In the genomic region with DNA sequence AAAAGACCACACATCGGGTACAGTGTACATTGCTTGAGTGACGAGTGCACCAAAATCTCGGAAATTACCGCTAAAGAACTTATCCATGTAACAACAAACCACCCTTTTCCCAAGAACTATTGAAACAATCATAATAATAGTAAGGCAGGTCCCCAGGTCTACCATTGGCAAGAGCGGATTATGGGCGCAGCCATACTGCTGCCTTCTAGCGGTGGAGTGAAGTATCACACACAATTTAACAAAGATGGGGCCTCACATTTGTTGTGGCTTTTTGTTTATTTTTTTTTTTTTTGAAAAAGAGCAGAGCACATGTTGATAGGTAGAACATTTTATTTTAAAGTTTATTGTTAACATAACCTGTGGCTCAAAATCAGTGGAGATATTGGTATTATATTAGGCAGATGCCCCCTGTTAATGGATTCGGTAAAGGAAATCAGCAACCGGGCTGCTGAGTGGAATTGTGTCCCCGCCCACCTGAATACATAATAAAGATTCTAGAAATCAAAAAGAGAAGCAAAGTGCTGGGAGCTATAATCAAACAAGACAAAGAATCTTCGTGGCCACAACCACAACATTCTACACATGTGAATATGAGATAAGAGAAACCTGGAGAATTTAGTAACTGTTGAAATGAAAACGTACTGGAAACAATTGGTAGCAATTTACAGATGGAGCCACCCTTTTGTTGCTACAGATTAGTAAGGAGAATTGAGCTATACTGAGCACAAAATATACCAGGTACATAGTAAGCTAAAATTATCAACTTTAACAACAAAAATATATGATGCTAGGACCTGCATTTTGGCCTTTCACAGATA, we compare ENCODE assay signal across 8 cellular contexts.
DNase-seq lines count a peak whose midpoint lies in the region; ATAC-seq and TF ChIP-seq lines count a peak whose summit lies in the region.

No MANE protein-coding gene starts in this region.

- TF ChIP-seq CTCF in chondrocyte (IDR thresholded peaks at IDR 0.05) (peak; percentile 81), psoas muscle (IDR thresholded peaks at IDR 0.05) (peak; percentile 37), ovary (IDR thresholded peaks at IDR 0.05) (no peak)

- H3K4me3 ChIP-seq in psoas muscle (no peak overlapping the region), ovary (no peak overlapping the region)

- H3K27ac ChIP-seq in psoas muscle (no peak overlapping the region), ovary (no peak overlapping the region)

- CTCF ChIA-PET in activated CD4-positive, alpha-beta T cell treated with anti-CD3 and anti-CD28 coated beads for 36 hours (lab: Charles Lee) = interaction anchor here (0.6 to 3.2 kb wide), 4 partner anchors 11 to 611 kb away, joined by 3 to 11 read pairs (median 8); no protein-coding TSS in a partner anchor

- peak; percentile 53 for ATAC-seq in activated CD4-positive, alpha-beta T cell treated with anti-CD3 and anti-CD28 coated beads for 36 hours
- ATAC-seq in psoas muscle = no peak

- H3K36me3 ChIP-seq in psoas muscle (ENCODE audit: insufficient read depth in 1 of 2, low read depth in 1 of 2) = no peaks in the 10 kb centered on the region
- H3K36me3 ChIP-seq in ovary = no peaks in the 10 kb centered on the region

- H3K9me3 Mint-ChIP-seq in activated CD4-positive, alpha-beta T cell treated with anti-CD3 and anti-CD28 coated beads for 36 hours (ENCODE audit: low read depth) = peaks cover 3% of the 10 kb centered on the region
- peaks cover 6% of the 10 kb centered on the region for H3K9me3 Mint-ChIP-seq in chondrocyte (ENCODE audit: low read depth)

- H3K27ac Mint-ChIP-seq in activated CD4-positive, alpha-beta T cell treated with anti-CD3 and anti-CD28 coated beads for 36 hours = peak overlapping the region; percentile 40
- H3K27ac Mint-ChIP-seq in chondrocyte (ENCODE audit: unreplicated experiment) = no peak overlapping the region

- H3K9me3 ChIP-seq in psoas muscle (no peaks in the 10 kb centered on the region), ovary (no peaks in the 10 kb centered on the region)

- H3K4me1 ChIP-seq in psoas muscle (no peaks in the 10 kb centered on the region), ovary (ENCODE audit: insufficient read depth) (no peaks in the 10 kb centered on the region)

- H3K27me3 ChIP-seq in psoas muscle (ENCODE audit: insufficient read depth in 3 of 3, low read length in 2 of 3) = peaks cover 0 to 6% (median 0%) of the 10 kb centered on the region in 3 donors
- H3K27me3 ChIP-seq in ovary = no peaks in the 10 kb centered on the region

- DNase-seq in activated CD4-positive, alpha-beta T cell treated with anti-CD3 and anti-CD28 coated beads for 36 hours = peak; percentile 36
- DNase-seq in activated CD4-positive, alpha-beta T cell treated with anti-CD3 and anti-CD28 coated beads, Interleukin-2, amount 50 U/mL, for 4 hours = no peak
- DNase-seq in LoVo (ENCODE audit: low spot score) (peak; percentile 8), chondrocyte (ENCODE audit: low spot score) (no peak), psoas muscle (no peak), hypothalamus (lab: John Stamatoyannopoulos, UW) (no peak), ovary (no peak)
- no peak for DNase-seq in effector CD8-positive, alpha-beta T cell (lab: John Stamatoyannopoulos, UW)

- intact Hi-C loops in activated CD4-positive, alpha-beta T cell treated with anti-CD3 and anti-CD28 coated beads for 36 hours (cut with DNase I, micrococcal nuclease) = loop anchor here (1.0 to 2.0 kb wide), 3 partner anchors 64 to 194 kb away; no protein-coding TSS in a partner anchor
- intact Hi-C loops in psoas muscle (cut with DNase I) (no loop called here), ovary (cut with DNase I) (no loop called here)

- H3K27me3 Mint-ChIP-seq in activated CD4-positive, alpha-beta T cell treated with anti-CD3 and anti-CD28 coated beads for 36 hours = peaks cover 12% of the 10 kb centered on the region
- peaks cover 15% of the 10 kb centered on the region for H3K27me3 Mint-ChIP-seq in chondrocyte (ENCODE audit: low read depth)

- no peak overlapping the region for H3K4me3 Mint-ChIP-seq in activated CD4-positive, alpha-beta T cell treated with anti-CD3 and anti-CD28 coated beads for 36 hours
- no peak overlapping the region for H3K4me3 Mint-ChIP-seq in chondrocyte (ENCODE audit: unreplicated experiment)

- no peak for TF ChIP-seq POLR2A in ovary (IDR thresholded peaks at IDR 0.05)

- no peak for TF ChIP-seq EP300 in ovary (IDR thresholded peaks at IDR 0.05)

- POLR2A ChIA-PET in activated CD4-positive, alpha-beta T cell treated with anti-CD3 and anti-CD28 coated beads for 36 hours (lab: Charles Lee) = no interaction called here

- WGBS in psoas muscle, 3 donors = 83 to 87% (median 85%) methylated on average over 12 of the region's 12 CpGs
- WGBS in ovary, 3 donors = 75 to 79% (median 77%) methylated on average over 12 of the region's 12 CpGs

- H3K36me3 Mint-ChIP-seq in activated CD4-positive, alpha-beta T cell treated with anti-CD3 and anti-CD28 coated beads for 36 hours (ENCODE audit: low read depth) = no peaks in the 10 kb centered on the region
- peaks cover 4% of the 10 kb centered on the region for H3K36me3 Mint-ChIP-seq in chondrocyte (ENCODE audit: low read depth)

- peaks cover 20% of the 10 kb centered on the region for H3K4me1 Mint-ChIP-seq in activated CD4-positive, alpha-beta T cell treated with anti-CD3 and anti-CD28 coated beads for 36 hours
- H3K4me1 Mint-ChIP-seq in chondrocyte (ENCODE audit: low read depth) = no peaks in the 10 kb centered on the region

Comparison
In these comparisons a context has a peak if more than half of its experiments do, and no peak if none do; other contexts are left out.
1. DNase-seq: peak in activated CD4-positive, alpha-beta T cell treated with anti-CD3 and anti-CD28 coated beads for 36 hours (single experiment) and LoVo (single experiment); none in activated CD4-positive, alpha-beta T cell treated with anti-CD3 and anti-CD28 coated beads, Interleukin-2, amount 50 U/mL, for 4 hours (0 of 2), chondrocyte (single experiment), psoas muscle (0 of 2), hypothalamus (0 of 51), effector CD8-positive, alpha-beta T cell (single experiment) and ovary (0 of 5).
2. CTCF ChIP-seq: peak in chondrocyte (single experiment) and psoas muscle (single experiment); none in ovary (0 of 3).
3. intact Hi-C loops: an anchor here in activated CD4-positive, alpha-beta T cell treated with anti-CD3 and anti-CD28 coated beads for 36 hours (1.0 to 2.0 kb wide); none called in psoas muscle and ovary.